ENCODE assay signal across 13 cellular contexts in the genomic region with DNA sequence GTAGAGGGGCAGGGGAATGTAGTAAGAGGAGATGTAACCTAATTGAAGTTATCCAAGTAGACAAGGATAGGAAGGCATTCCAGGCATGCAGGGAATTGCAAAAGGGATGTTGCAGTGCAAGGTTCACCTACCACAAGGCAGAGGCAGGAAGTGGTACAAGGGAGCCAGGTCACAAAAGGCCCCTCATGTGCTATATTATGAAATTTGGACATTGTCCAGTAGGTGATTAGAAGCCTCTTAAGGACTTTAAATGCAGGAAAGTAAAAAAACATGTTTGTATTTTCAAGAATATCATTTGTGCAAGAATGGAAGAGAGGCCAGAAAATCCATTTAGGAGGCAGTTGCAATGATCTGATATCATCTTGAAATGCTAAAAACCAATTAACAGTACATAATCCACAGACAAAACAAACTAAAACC.
DNase-seq lines count a peak whose midpoint lies in the region; ATAC-seq, FAIRE-seq and TF ChIP-seq lines count a peak whose summit lies in the region.
"Had no signal": no experiment of that assay in that cellular context is flagged by ENCODE, and none has a peak within 500 bp of the region (broad histone marks: within the 10 kb centered on the region; RNA-seq: fewer than 3 reads in every experiment).

No MANE protein-coding gene starts in this region.

- H3K4me3 ChIP-seq in bronchial epithelial cell (ENCODE audit: low read depth, low read length) = no peak overlapping the region
- H3K4me3 ChIP-seq in left lung = no peak overlapping the region
- no peak overlapping the region for H3K4me3 ChIP-seq in transverse colon
- H3K4me3 ChIP-seq in CD8-positive, alpha-beta memory T cell (ENCODE audit: low read length) = no peak overlapping the region
- H3K4me3 ChIP-seq: spleen had no signal

- H3K27ac ChIP-seq in left lung = no peak overlapping the region
- no peak overlapping the region for H3K27ac ChIP-seq in transverse colon
- no peak overlapping the region for H3K27ac ChIP-seq in CD8-positive, alpha-beta memory T cell (ENCODE audit: low read depth, low read length)
- H3K27ac ChIP-seq: spleen had no signal

- H3K4me3 Mint-ChIP-seq in CD8-positive, alpha-beta memory T cell = no peak overlapping the region
- H3K4me3 Mint-ChIP-seq in glutamatergic neuron (ENCODE audit: unreplicated experiment) = no peak overlapping the region
- H3K4me3 Mint-ChIP-seq in activated naive CD8-positive, alpha-beta T cell treated with anti-CD3 and anti-CD28 coated beads for 36 hours = no peak overlapping the region
- H3K4me3 Mint-ChIP-seq: effector memory CD8-positive, alpha-beta T cell; stimulated activated naive B cell treated with anti-CD40 and anti-IgM and Interleukin-4, amounts not matched to agents 10 μg/mL and 1 μg/mL and 100 μg/mL, for 72 hours had no signal

- no peak for FAIRE-seq in bronchial epithelial cell (lab: Jason Lieb, UNC)

- H3K9me3 Mint-ChIP-seq in CD8-positive, alpha-beta memory T cell = no peaks in the 10 kb centered on the region
- H3K9me3 Mint-ChIP-seq in glutamatergic neuron (ENCODE audit: unreplicated experiment) = no peaks in the 10 kb centered on the region
- no peaks in the 10 kb centered on the region for H3K9me3 Mint-ChIP-seq in activated naive CD8-positive, alpha-beta T cell treated with anti-CD3 and anti-CD28 coated beads for 36 hours
- H3K9me3 Mint-ChIP-seq: effector memory CD8-positive, alpha-beta T cell had no signal

- no peak for TF ChIP-seq POLR2A in transverse colon (IDR thresholded peaks at IDR 0.05)

- H3K9me3 ChIP-seq in left lung (no peaks in the 10 kb centered on the region), transverse colon (no peaks in the 10 kb centered on the region)
- H3K9me3 ChIP-seq in CD8-positive, alpha-beta memory T cell (ENCODE audit: low read length) = no peaks in the 10 kb centered on the region
- H3K9me3 ChIP-seq: spleen had no signal

- H3K36me3 Mint-ChIP-seq in CD8-positive, alpha-beta memory T cell = peaks cover 0 to 1% (median 0%) of the 10 kb centered on the region in 3 donors
- H3K36me3 Mint-ChIP-seq in glutamatergic neuron (ENCODE audit: unreplicated experiment) = no peaks in the 10 kb centered on the region
- H3K36me3 Mint-ChIP-seq in activated naive CD8-positive, alpha-beta T cell treated with anti-CD3 and anti-CD28 coated beads for 36 hours = no peaks in the 10 kb centered on the region

- DNase-seq in DMS114 treated with DMSO at 0.1 percent for 48 hours (lab: John Stamatoyannopoulos, UW; ENCODE audit: unreplicated experiment) = peak; percentile 10
- DNase-seq in HT1080 (ENCODE audit: low read depth) = peak; percentile 70
- peak; percentile 13 for DNase-seq in bronchial epithelial cell (ENCODE audit: low read depth)
- no peak for DNase-seq in left lung
- no peak for DNase-seq in transverse colon
- DNase-seq in CD8-positive, alpha-beta memory T cell = no peak
- DNase-seq in glutamatergic neuron = no peak
- no peak for DNase-seq in activated naive CD8-positive, alpha-beta T cell treated with anti-CD3 and anti-CD28 coated beads for 36 hours
- DNase-seq: activated gamma-delta T cell treated with Interleukin-2 at 50 U/mL for 16 hours; effector memory CD8-positive, alpha-beta T cell; OCI-M1; spleen; stimulated activated naive B cell treated with anti-CD40 and anti-IgM and Interleukin-4, amounts not matched to agents 10 μg/mL and 1 μg/mL and 100 μg/mL, for 72 hours had no signal

- TF ChIP-seq EP300 in transverse colon (IDR thresholded peaks at IDR 0.05; ENCODE audit: low read depth) = no peak

- CTCF ChIA-PET in CD8-positive, alpha-beta memory T cell (lab: Charles Lee) = no interaction called here

- peaks cover 0 to 12% of the 10 kb centered on the region in 2 donors for H3K27me3 Mint-ChIP-seq in CD8-positive, alpha-beta memory T cell
- H3K27me3 Mint-ChIP-seq in glutamatergic neuron (ENCODE audit: unreplicated experiment) = peaks cover 1% of the 10 kb centered on the region
- H3K27me3 Mint-ChIP-seq in activated naive CD8-positive, alpha-beta T cell treated with anti-CD3 and anti-CD28 coated beads for 36 hours = no peaks in the 10 kb centered on the region
- H3K27me3 Mint-ChIP-seq: stimulated activated naive B cell treated with anti-CD40 and anti-IgM and Interleukin-4, amounts not matched to agents 10 μg/mL and 1 μg/mL and 100 μg/mL, for 72 hours had no signal

- TF ChIP-seq CTCF in bronchial epithelial cell (IDR thresholded peaks at IDR 0.05; ENCODE audit: insufficient read depth, low read length, severe bottlenecking) (no peak), left lung (IDR thresholded peaks at IDR 0.05) (no peak), transverse colon (IDR thresholded peaks at IDR 0.05) (no peak), glutamatergic neuron (IDR thresholded peaks at IDR 0.05; ENCODE audit: partially characterized antibody, unreplicated experiment) (no peak)

- H3K4me1 Mint-ChIP-seq in CD8-positive, alpha-beta memory T cell = no peaks in the 10 kb centered on the region
- no peaks in the 10 kb centered on the region for H3K4me1 Mint-ChIP-seq in glutamatergic neuron (ENCODE audit: low read depth, unreplicated experiment)
- no peaks in the 10 kb centered on the region for H3K4me1 Mint-ChIP-seq in activated naive CD8-positive, alpha-beta T cell treated with anti-CD3 and anti-CD28 coated beads for 36 hours
- H3K4me1 Mint-ChIP-seq: stimulated activated naive B cell treated with anti-CD40 and anti-IgM and Interleukin-4, amounts not matched to agents 10 μg/mL and 1 μg/mL and 100 μg/mL, for 72 hours had no signal

- no peaks in the 10 kb centered on the region for H3K4me1 ChIP-seq in left lung
- H3K4me1 ChIP-seq in transverse colon = peaks cover 0 to 1% (median 0%) of the 10 kb centered on the region in 4 donors
- H3K4me1 ChIP-seq in CD8-positive, alpha-beta memory T cell (ENCODE audit: insufficient read depth, low read length) = no peaks in the 10 kb centered on the region
- H3K4me1 ChIP-seq: spleen had no signal

- H3K36me3 ChIP-seq in bronchial epithelial cell (ENCODE audit: control insufficient read depth, insufficient read depth, low read length) (no peaks in the 10 kb centered on the region), left lung (peaks cover 0 to 11% of the 10 kb centered on the region in 2 donors), transverse colon (no peaks in the 10 kb centered on the region)
- H3K36me3 ChIP-seq in CD8-positive, alpha-beta memory T cell (ENCODE audit: insufficient read depth, low read length) = no peaks in the 10 kb centered on the region

- POLR2A ChIA-PET in CD8-positive, alpha-beta memory T cell (lab: Charles Lee) = no interaction called here

- peak; percentile 44 for ATAC-seq in left lung
- ATAC-seq: effector memory CD8-positive, alpha-beta T cell; stimulated activated naive B cell treated with anti-CD40 and anti-IgM and Interleukin-4, amounts not matched to agents 10 μg/mL and 1 μg/mL and 100 μg/mL, for 72 hours had no signal

- H3K27ac Mint-ChIP-seq in CD8-positive, alpha-beta memory T cell = no peak overlapping the region
- H3K27ac Mint-ChIP-seq in glutamatergic neuron (ENCODE audit: unreplicated experiment) = no peak overlapping the region
- no peak overlapping the region for H3K27ac Mint-ChIP-seq in activated naive CD8-positive, alpha-beta T cell treated with anti-CD3 and anti-CD28 coated beads for 36 hours
- H3K27ac Mint-ChIP-seq: effector memory CD8-positive, alpha-beta T cell; stimulated activated naive B cell treated with anti-CD40 and anti-IgM and Interleukin-4, amounts not matched to agents 10 μg/mL and 1 μg/mL and 100 μg/mL, for 72 hours had no signal

- H3K27me3 ChIP-seq in bronchial epithelial cell (ENCODE audit: control insufficient read depth, insufficient read depth, low read length) = no peaks in the 10 kb centered on the region
- H3K27me3 ChIP-seq in left lung = no peaks in the 10 kb centered on the region
- no peaks in the 10 kb centered on the region for H3K27me3 ChIP-seq in transverse colon
- H3K27me3 ChIP-seq in CD8-positive, alpha-beta memory T cell (ENCODE audit: insufficient read depth, low read length, poor library complexity, severe bottlenecking) = no peaks in the 10 kb centered on the region
- H3K27me3 ChIP-seq: spleen had no signal

- in situ Hi-C loops in transverse colon (cut with MboI; ENCODE audit: low pct_ligation_motif_present in 1 of 4, low pct_unique_long_range_greater_than_20kb in 1 of 4, low sequenced_read_pairs in 3 of 4) = no loop called here

- intact Hi-C loops in left lung (cut with DNase I) = no loop called here
- intact Hi-C loops in transverse colon (cut with DNase I; ENCODE audit: low total_unique reads) = no loop called here

Comparison
In these comparisons a context has a peak if more than half of its experiments do, and no peak if none do; other contexts are left out.
1. DNase-seq: peak in DMS114 treated with DMSO at 0.1 percent for 48 hours (single experiment), HT1080 (single experiment) and bronchial epithelial cell (single experiment); none in left lung (0 of 2), transverse colon (single experiment), CD8-positive, alpha-beta memory T cell (0 of 5), glutamatergic neuron (single experiment) and activated naive CD8-positive, alpha-beta T cell treated with anti-CD3 and anti-CD28 coated beads for 36 hours (single experiment).